Comparison of ENCODE assay signal across 11 cellular contexts in genomic region chr2:239278941-239279365, GRCh38.
DNase-seq lines count a peak whose midpoint lies in the region; ATAC-seq and TF ChIP-seq lines count a peak whose summit lies in the region.
"Had no signal": no experiment of that assay in that cellular context is flagged by ENCODE, and none has a peak within 500 bp of the region (broad histone marks: within the 10 kb centered on the region; RNA-seq: fewer than 3 reads in every experiment).

No MANE protein-coding gene starts in this region.

- peaks cover 20 to 24% of the 10 kb centered on the region in 2 donors for H3K4me1 ChIP-seq in neuronal stem cell (ENCODE audit: control insufficient read depth in 2 of 2, insufficient read depth in 1 of 2, low read depth in 1 of 2, low read length in 2 of 2)
- H3K4me1 ChIP-seq: right lobe of liver had no signal

- TF ChIP-seq CTCF in WTC11 (IDR thresholded peaks at IDR 0.05) (no peak), fibroblast of villous mesenchyme (IDR thresholded peaks at IDR 0.05; ENCODE audit: insufficient read depth, low read depth, low read length) (no peak)

- H2AFZ ChIP-seq in neuronal stem cell (ENCODE audit: low read length): no peak overlapping the region

- POLR2A ChIA-PET in WTC11 (lab: Charles Lee): no interaction called here

- no peak overlapping the region for H3K4me2 ChIP-seq in neuronal stem cell (ENCODE audit: insufficient read depth, low read length, poor library complexity, severe bottlenecking)

- H3K9me3 Mint-ChIP-seq in activated CD8-positive, alpha-beta memory T cell treated with anti-CD3 and anti-CD28 coated beads, Interleukin-2, amount 10 ng/mL, durations not matched to agents 7 days and 5 days (ENCODE audit: low read depth): no peaks in the 10 kb centered on the region
- no peaks in the 10 kb centered on the region for H3K9me3 Mint-ChIP-seq in WTC11
- H3K9me3 Mint-ChIP-seq: stimulated activated effector memory CD8-positive, alpha-beta T cell treated with anti-CD3 and anti-CD28 coated beads, Interleukin-12 subunit alpha, Interleukin-12 subunit beta, amount 100 ng/mL, for 72 hours had no signal

- no peaks in the 10 kb centered on the region for H3K27me3 Mint-ChIP-seq in activated CD8-positive, alpha-beta memory T cell treated with anti-CD3 and anti-CD28 coated beads, Interleukin-2, amount 10 ng/mL, durations not matched to agents 7 days and 5 days
- H3K27me3 Mint-ChIP-seq in WTC11 (ENCODE audit: low read depth): no peaks in the 10 kb centered on the region

- H2AK5ac ChIP-seq in neuronal stem cell (ENCODE audit: low read depth, low read length): no peak overlapping the region

- no peak for ATAC-seq in activated CD8-positive, alpha-beta memory T cell treated with anti-CD3 and anti-CD28 coated beads, Interleukin-2, amount 10 ng/mL, durations not matched to agents 7 days and 5 days
- ATAC-seq in WTC11 (no peak), HG03135 (IDR thresholded peaks at IDR 0.05; ENCODE audit: unreplicated experiment) (no peak)
- ATAC-seq: stimulated activated effector memory CD8-positive, alpha-beta T cell treated with anti-CD3 and anti-CD28 coated beads, Interleukin-12 subunit alpha, Interleukin-12 subunit beta, amount 100 ng/mL, for 72 hours had no signal

- H3K18ac ChIP-seq in neuronal stem cell (ENCODE audit: low read length): no peak overlapping the region

- H2BK12ac ChIP-seq in neuronal stem cell (ENCODE audit: low read length): no peak overlapping the region

- H3K79me1 ChIP-seq in neuronal stem cell (ENCODE audit: low read depth, low read length): peaks cover 17% of the 10 kb centered on the region

- H3K27ac ChIP-seq in neuronal stem cell (replicated peaks; ENCODE audit: low read length): no peak overlapping the region
- H3K27ac ChIP-seq: right lobe of liver had no signal

- H3K27me3 ChIP-seq in neuronal stem cell (ENCODE audit: control insufficient read depth in 3 of 3, insufficient read depth in 3 of 3, low read depth in 1 of 3, low read length in 3 of 3): no peaks in the 10 kb centered on the region
- H3K27me3 ChIP-seq: right lobe of liver had no signal

- H4K8ac ChIP-seq in neuronal stem cell (ENCODE audit: low read depth, low read length): no peak overlapping the region

- H3K27ac Mint-ChIP-seq in activated CD8-positive, alpha-beta memory T cell treated with anti-CD3 and anti-CD28 coated beads, Interleukin-2, amount 10 ng/mL, durations not matched to agents 7 days and 5 days: peak overlapping the region; percentile 61
- peak overlapping the region; percentile 6; the same call in 1 of the 2 replicates for H3K27ac Mint-ChIP-seq in WTC11
- H3K27ac Mint-ChIP-seq: stimulated activated effector memory CD8-positive, alpha-beta T cell treated with anti-CD3 and anti-CD28 coated beads, Interleukin-12 subunit alpha, Interleukin-12 subunit beta, amount 100 ng/mL, for 72 hours had no signal

- no peak overlapping the region for H3K4me3 ChIP-seq in fibroblast of villous mesenchyme (ENCODE audit: low read depth, low read length)
- no peak overlapping the region for H3K4me3 ChIP-seq in neuronal stem cell (ENCODE audit: low read length in 2 of 2)
- H3K4me3 ChIP-seq: right lobe of liver had no signal

- H3K4ac ChIP-seq in neuronal stem cell (ENCODE audit: low read length): no peak overlapping the region

- H3K9ac ChIP-seq in neuronal stem cell (ENCODE audit: low read depth, low read length, poor library complexity): no peak overlapping the region

- H2BK15ac ChIP-seq in neuronal stem cell (ENCODE audit: low read length): no peak overlapping the region

- H2BK5ac ChIP-seq in neuronal stem cell (ENCODE audit: low read length): no peak overlapping the region

- no peak overlapping the region for H4K91ac ChIP-seq in neuronal stem cell (ENCODE audit: low read depth, low read length, poor library complexity)

- WGBS in neuronal stem cell (ENCODE audit: extremely low coverage in 2 of 2, insufficient read length in 2 of 2, insufficient replicate concordance in 1 of 2), 2 donors: no CpG with 5 or more reads among the region's 4 CpGs

- CTCF ChIA-PET in activated CD8-positive, alpha-beta memory T cell treated with anti-CD3 and anti-CD28 coated beads, Interleukin-2, amount 10 ng/mL, durations not matched to agents 7 days and 5 days (lab: Charles Lee): interaction anchor here (1.7 kb wide), 1 partner anchor 10 kb away, joined by 4 read pairs; no protein-coding TSS in a partner anchor
- CTCF ChIA-PET in WTC11 (lab: Charles Lee): no interaction called here

- peaks cover 0 to 2% of the 10 kb centered on the region in 2 donors for H3K9me3 ChIP-seq in neuronal stem cell (replicated peaks in 1 of 2; ENCODE audit: control insufficient read depth in 2 of 2, insufficient read depth in 1 of 2, low read depth in 1 of 2, low read length in 2 of 2)
- H3K9me3 ChIP-seq: right lobe of liver had no signal

- H3K4me1 Mint-ChIP-seq in activated CD8-positive, alpha-beta memory T cell treated with anti-CD3 and anti-CD28 coated beads, Interleukin-2, amount 10 ng/mL, durations not matched to agents 7 days and 5 days: peaks cover 51% of the 10 kb centered on the region
- peaks cover 14% of the 10 kb centered on the region for H3K4me1 Mint-ChIP-seq in WTC11

- DNase-seq in activated CD8-positive, alpha-beta memory T cell treated with anti-CD3 and anti-CD28 coated beads, Interleukin-2, amount 10 ng/mL, durations not matched to agents 7 days and 5 days: peak; percentile 40
- no peak for DNase-seq in activated CD8-positive, alpha-beta memory T cell treated with anti-CD3 and anti-CD28 coated beads for 24 hours
- DNase-seq in WTC11 (ENCODE audit: low spot score): no peak
- DNase-seq in fibroblast of villous mesenchyme (ENCODE audit: low read depth): peak; percentile 47
- DNase-seq in stromal cell of bone marrow (ENCODE audit: low read depth): peak; percentile 85
- DNase-seq in GM19240 (ENCODE audit: insufficient read length, low spot score): no peak
- DNase-seq in neuronal stem cell (ENCODE audit: low spot score): no peak
- DNase-seq: activated CD4-positive, CD25-positive, alpha-beta regulatory T cell had no signal

- no peak overlapping the region for H3K4me3 Mint-ChIP-seq in activated CD8-positive, alpha-beta memory T cell treated with anti-CD3 and anti-CD28 coated beads, Interleukin-2, amount 10 ng/mL, durations not matched to agents 7 days and 5 days
- H3K4me3 Mint-ChIP-seq in WTC11: no peak overlapping the region
- H3K4me3 Mint-ChIP-seq: stimulated activated effector memory CD8-positive, alpha-beta T cell treated with anti-CD3 and anti-CD28 coated beads, Interleukin-12 subunit alpha, Interleukin-12 subunit beta, amount 100 ng/mL, for 72 hours had no signal

- no peak overlapping the region for H3K23ac ChIP-seq in neuronal stem cell (ENCODE audit: low read depth, low read length, poor library complexity)

- H2BK120ac ChIP-seq in neuronal stem cell (ENCODE audit: low read depth, low read length): no peak overlapping the region

- H3K36me3 Mint-ChIP-seq in activated CD8-positive, alpha-beta memory T cell treated with anti-CD3 and anti-CD28 coated beads, Interleukin-2, amount 10 ng/mL, durations not matched to agents 7 days and 5 days: peaks cover 3% of the 10 kb centered on the region
- no peaks in the 10 kb centered on the region for H3K36me3 Mint-ChIP-seq in WTC11

- no peak overlapping the region for H3K14ac ChIP-seq in neuronal stem cell (ENCODE audit: low read length)

- no peaks in the 10 kb centered on the region for H3K36me3 ChIP-seq in neuronal stem cell (replicated peaks in 1 of 2; ENCODE audit: control insufficient read depth in 2 of 2, insufficient read depth in 2 of 2, low read length in 2 of 2)
- H3K36me3 ChIP-seq: right lobe of liver had no signal

TF ChIP-seq in WTC11, 78 proteins besides CTCF, POLR2A, EP300 and RAD21 (continues in another document):
- TF ChIP-seq, protein P1, sequence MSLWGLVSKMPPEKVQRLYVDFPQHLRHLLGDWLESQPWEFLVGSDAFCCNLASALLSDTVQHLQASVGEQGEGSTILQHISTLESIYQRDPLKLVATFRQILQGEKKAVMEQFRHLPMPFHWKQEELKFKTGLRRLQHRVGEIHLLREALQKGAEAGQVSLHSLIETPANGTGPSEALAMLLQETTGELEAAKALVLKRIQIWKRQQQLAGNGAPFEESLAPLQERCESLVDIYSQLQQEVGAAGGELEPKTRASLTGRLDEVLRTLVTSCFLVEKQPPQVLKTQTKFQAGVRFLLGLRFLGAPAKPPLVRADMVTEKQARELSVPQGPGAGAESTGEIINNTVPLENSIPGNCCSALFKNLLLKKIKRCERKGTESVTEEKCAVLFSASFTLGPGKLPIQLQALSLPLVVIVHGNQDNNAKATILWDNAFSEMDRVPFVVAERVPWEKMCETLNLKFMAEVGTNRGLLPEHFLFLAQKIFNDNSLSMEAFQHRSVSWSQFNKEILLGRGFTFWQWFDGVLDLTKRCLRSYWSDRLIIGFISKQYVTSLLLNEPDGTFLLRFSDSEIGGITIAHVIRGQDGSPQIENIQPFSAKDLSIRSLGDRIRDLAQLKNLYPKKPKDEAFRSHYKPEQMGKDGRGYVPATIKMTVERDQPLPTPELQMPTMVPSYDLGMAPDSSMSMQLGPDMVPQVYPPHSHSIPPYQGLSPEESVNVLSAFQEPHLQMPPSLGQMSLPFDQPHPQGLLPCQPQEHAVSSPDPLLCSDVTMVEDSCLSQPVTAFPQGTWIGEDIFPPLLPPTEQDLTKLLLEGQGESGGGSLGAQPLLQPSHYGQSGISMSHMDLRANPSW (CRISPR knock-in tag; conservative IDR thresholded peaks at IDR 0.05; ENCODE audit: low read depth): no peak
- no peak for TF ChIP-seq ATF6 (CRISPR knock-in tag; IDR thresholded peaks at IDR 0.05)
- TF ChIP-seq SMAD4 (CRISPR knock-in tag; IDR thresholded peaks at IDR 0.05): no peak
- no peak for TF ChIP-seq SOX15 (CRISPR knock-in tag; IDR thresholded peaks at IDR 0.05)

Comparison
In these comparisons a context has a peak if more than half of its experiments do, and no peak if none do; other contexts are left out.
1. DNase-seq: peak in activated CD8-positive, alpha-beta memory T cell treated with anti-CD3 and anti-CD28 coated beads, Interleukin-2, amount 10 ng/mL, durations not matched to agents 7 days and 5 days (single experiment), fibroblast of villous mesenchyme (single experiment) and stromal cell of bone marrow (single experiment); none in activated CD8-positive, alpha-beta memory T cell treated with anti-CD3 and anti-CD28 coated beads for 24 hours (single experiment), WTC11 (single experiment), GM19240 (single experiment) and neuronal stem cell (single experiment).